1 cellular context compared by ENCODE assay signal in the genomic region with DNA sequence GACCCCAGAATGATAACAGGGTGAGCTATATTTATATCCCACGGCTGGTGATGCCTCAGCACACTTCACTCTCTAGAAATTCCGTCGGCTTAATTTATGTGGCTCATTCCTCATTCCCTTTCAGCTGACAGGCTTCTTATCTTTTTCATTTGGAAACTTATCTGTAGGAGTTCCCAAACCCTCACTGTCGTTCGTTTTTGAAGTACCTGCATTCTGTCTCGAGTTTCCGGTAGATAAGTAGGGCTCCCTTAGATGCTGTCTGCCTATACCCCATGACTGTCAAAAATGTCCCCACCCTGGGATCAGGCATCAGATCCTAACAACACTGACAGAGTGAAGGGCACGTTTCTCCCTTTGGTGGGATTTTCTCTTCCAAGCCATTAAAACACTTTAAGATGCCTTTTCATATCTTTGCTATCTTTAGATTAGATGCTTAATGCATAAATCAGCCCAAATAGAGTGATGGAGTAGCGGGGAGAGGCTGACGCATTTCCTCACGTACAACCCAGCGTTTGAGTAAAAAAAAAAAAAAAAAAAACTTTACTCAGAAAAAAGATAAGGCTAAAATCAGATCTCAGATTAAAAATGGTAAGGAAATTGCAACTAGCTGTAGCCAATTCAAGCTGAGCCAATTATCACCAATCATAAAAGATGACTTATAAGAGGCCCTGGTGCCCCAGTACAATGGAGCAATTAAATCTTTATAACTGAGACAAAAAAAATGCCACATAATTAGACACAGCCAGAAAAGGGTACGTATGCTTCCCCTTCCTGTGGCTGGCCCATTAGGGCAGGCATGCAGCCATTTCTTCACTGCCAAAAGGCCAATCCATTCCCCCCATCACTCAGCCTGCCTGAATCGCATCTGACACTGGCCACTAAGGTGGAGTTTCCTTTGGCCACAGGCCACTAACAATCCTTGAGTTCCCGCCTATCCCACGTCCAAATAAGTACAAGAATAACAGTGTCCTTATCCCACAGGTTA.
TF ChIP-seq lines count a peak whose summit lies in the region.

No MANE protein-coding gene starts in this region.

TF ChIP-seq in HEK293, 187 proteins besides CTCF, POLR2A, EP300 and RAD21 (continued from another document):
- 0 out of 2 replicates have a peak, but pooled peaks have one; percentile 13 for TF ChIP-seq SP7 (tag by site-specific recombination; IDR thresholded peaks at IDR 0.05)
- peak; percentile 64 for TF ChIP-seq OSR2 (tag by site-specific recombination; IDR thresholded peaks at IDR 0.05)
- TF ChIP-seq TCF7L2 (IDR thresholded peaks at IDR 0.05; ENCODE audit: borderline replicate concordance, low read depth, low read length): peak; percentile 78
- TF ChIP-seq ZBTB20 (tag by site-specific recombination; IDR thresholded peaks at IDR 0.05): peak; percentile 15; the same call in 1 of the 2 replicates
- TF ChIP-seq GFI1B (tag by site-specific recombination; IDR thresholded peaks at IDR 0.05): 0 out of 2 replicates have a peak, but pooled peaks have one; percentile 25
- peak; percentile 83; the same call in 1 of the 2 replicates for TF ChIP-seq FEZF1 (tag by site-specific recombination; IDR thresholded peaks at IDR 0.05)
- TF ChIP-seq ZNF324 (tag by site-specific recombination; IDR thresholded peaks at IDR 0.05): no peak
- no peak for TF ChIP-seq KLF16 (tag by site-specific recombination; IDR thresholded peaks at IDR 0.05)
- no peak for TF ChIP-seq ZNF292 (tag by site-specific recombination; IDR thresholded peaks at IDR 0.05; ENCODE audit: borderline replicate concordance, low read depth)
- TF ChIP-seq, protein P1, sequence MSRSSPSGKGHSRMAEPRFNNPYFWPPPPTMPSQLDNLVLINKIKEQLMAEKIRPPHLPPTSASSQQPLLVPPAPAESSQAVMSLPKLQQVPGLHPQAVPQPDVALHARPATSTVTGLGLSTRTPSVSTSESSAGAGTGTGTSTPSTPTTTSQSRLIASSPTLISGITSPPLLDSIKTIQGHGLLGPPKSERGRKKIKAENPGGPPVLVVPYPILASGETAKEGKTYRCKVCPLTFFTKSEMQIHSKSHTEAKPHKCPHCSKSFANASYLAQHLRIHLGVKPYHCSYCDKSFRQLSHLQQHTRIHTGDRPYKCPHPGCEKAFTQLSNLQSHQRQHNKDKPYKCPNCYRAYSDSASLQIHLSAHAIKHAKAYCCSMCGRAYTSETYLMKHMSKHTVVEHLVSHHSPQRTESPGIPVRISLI (tag by site-specific recombination; IDR thresholded peaks at IDR 0.05): peak; percentile 83
- TF ChIP-seq ZNF394 (tag by site-specific recombination; IDR thresholded peaks at IDR 0.05; ENCODE audit: borderline replicate concordance): peak; percentile 77
- peak; percentile 24; the same call in 1 of the 2 replicates for TF ChIP-seq ZNF629 (tag by site-specific recombination; IDR thresholded peaks at IDR 0.05)
